ENCODE assay signal across 1 cellular context in genomic region chr1:1683104-1683905, GRCh38.
TF ChIP-seq lines count a peak whose summit lies in the region.

No MANE protein-coding gene starts in this region.

TF ChIP-seq in K562, 482 proteins besides CTCF, POLR2A, EP300 and RAD21:
- no peak for TF ChIP-seq NR2C1 (IDR thresholded peaks at IDR 0.05)
- TF ChIP-seq NR2C1 (tag; IDR thresholded peaks at IDR 0.05): no peak
- no peak for TF ChIP-seq MNT (conservative IDR thresholded peaks at IDR 0.05)
- 0 out of 2 replicates have a peak, but pooled peaks have one; percentile 27 for TF ChIP-seq POLR2G (IDR thresholded peaks at IDR 0.05; ENCODE audit: low read depth, low read length)
- no peak for TF ChIP-seq POLR2B (IDR thresholded peaks at IDR 0.05; ENCODE audit: low read depth, partially characterized antibody)
- 0 out of 2 replicates have a peak, but pooled peaks have one; percentile 1 for TF ChIP-seq RBFOX2 (IDR thresholded peaks at IDR 0.05; ENCODE audit: low read depth, low read length)
